Comparison of ENCODE assay signal across 10 cellular contexts in genomic region chrX:139207655-139208054, GRCh38.
"Had no signal": no experiment of that assay in that cellular context is flagged by ENCODE, and none has a peak within 500 bp of the region (broad histone marks: within the 10 kb centered on the region; RNA-seq: fewer than 3 reads in every experiment).

No MANE protein-coding gene starts in this region.

- H3K36me3 ChIP-seq: HAP-1 had no signal

- H3K9ac ChIP-seq: GM23248 had no signal

- FAIRE-seq: H54 had no signal

- H3K9me3 ChIP-seq: HAP-1 had no signal

- H3K27ac ChIP-seq: GM23248 had no signal

- H3K4me2 ChIP-seq: GM23338 had no signal

- DNase-seq: GM23248, GOT3, H7, H9, HCEC 1CT, HFFc6 had no signal

- H3K27ac Mint-ChIP-seq: GM23338, H9, HFFc6 had no signal

- H3K9me3 Mint-ChIP-seq: GM23338, H9, HFFc6 had no signal

- H3K4me3 ChIP-seq: GM23248, GM23338, HAP-1 had no signal

- ATAC-seq: GM23338, HCT116 had no signal

- H3K4me3 Mint-ChIP-seq: GM23338, H9, HFFc6 had no signal

- H3K4me1 ChIP-seq: HAP-1 had no signal

- H2AFZ ChIP-seq: GM23248, GM23338 had no signal
